ENCODE assay signal across 27 cellular contexts in the genomic region with DNA sequence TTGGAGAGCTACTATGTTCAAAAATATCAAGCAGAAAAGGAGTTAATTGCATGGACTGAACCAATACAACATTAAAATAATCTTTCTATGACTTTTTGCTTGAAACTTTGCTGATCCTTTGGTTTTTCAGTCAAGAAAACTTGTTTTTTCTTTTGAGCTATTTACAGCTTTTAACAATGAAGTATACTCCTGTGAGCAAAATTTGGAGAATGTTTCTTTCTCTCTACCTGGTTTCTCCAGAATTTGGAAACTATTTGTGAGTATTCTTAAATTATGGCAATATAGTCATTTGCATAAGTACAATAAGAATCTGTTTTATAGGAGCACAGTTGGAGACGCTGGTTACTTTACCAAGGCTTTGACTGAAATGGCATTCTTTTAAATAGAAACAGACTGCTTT.
"Had no signal": no experiment of that assay in that cellular context is flagged by ENCODE, and none has a peak within 500 bp of the region (broad histone marks: within the 10 kb centered on the region; RNA-seq: fewer than 3 reads in every experiment).

No MANE protein-coding gene starts in this region.

- H3K27me3 Mint-ChIP-seq: stimulated activated naive CD8-positive, alpha-beta T cell treated with anti-CD3 and anti-CD28 coated beads, Interleukin-15, Interleukin-2, amounts not matched to agents 100 ng/mL and 50 ng/mL, for 24 hours had no signal

- H3K4me3 ChIP-seq: pancreas, psoas muscle, right lobe of liver, sigmoid colon, stomach, thoracic aorta, thyroid gland, tibial nerve, upper lobe of left lung, vagina had no signal

- H3K27me3 ChIP-seq: neutrophil, pancreas, right lobe of liver, sigmoid colon, stomach, thyroid gland, tibial nerve, upper lobe of left lung, vagina had no signal

- H3K4me1 ChIP-seq: pancreas, psoas muscle, sigmoid colon, stomach, thyroid gland, tibial nerve, upper lobe of left lung, vagina had no signal

- H3K4me1 Mint-ChIP-seq: stimulated activated effector memory CD8-positive, alpha-beta T cell treated with anti-CD3 and anti-CD28 coated beads, Interleukin-12 subunit alpha, Interleukin-12 subunit beta, amount 100 ng/mL, for 72 hours; stimulated activated naive B cell treated with anti-CD40 and anti-IgM and Interleukin-4, amounts not matched to agents 10 μg/mL and 1 μg/mL and 100 μg/mL, for 72 hours had no signal

- H3K9me3 ChIP-seq: pancreas, right lobe of liver, thoracic aorta, thyroid gland, vagina had no signal

- H3K36me3 Mint-ChIP-seq: stimulated activated effector memory CD8-positive, alpha-beta T cell treated with anti-CD3 and anti-CD28 coated beads, Interleukin-12 subunit alpha, Interleukin-12 subunit beta, amount 100 ng/mL, for 72 hours had no signal

- H3K36me3 ChIP-seq: neutrophil, pancreas, right lobe of liver, sigmoid colon, stomach, thoracic aorta, thyroid gland, tibial nerve, upper lobe of left lung, vagina had no signal

- H3K4me3 Mint-ChIP-seq: natural killer cell treated with Interleukin-12 subunit alpha and Interleukin-12 subunit beta and Interleukin-15 and Interleukin-18, amount 100 ng/mL, for 72 hours; nephron progenitor cell; neural crest cell; stimulated activated effector memory CD8-positive, alpha-beta T cell treated with anti-CD3 and anti-CD28 coated beads, Interleukin-12 subunit alpha, Interleukin-12 subunit beta, amount 100 ng/mL, for 72 hours; stimulated activated naive B cell treated with anti-CD40 and anti-IgM and Interleukin-4, amounts not matched to agents 10 μg/mL and 1 μg/mL and 100 μg/mL, for 72 hours; stimulated activated naive CD8-positive, alpha-beta T cell treated with anti-CD3 and anti-CD28 coated beads, Interleukin-15, Interleukin-2, amounts not matched to agents 100 ng/mL and 50 ng/mL, for 24 hours had no signal

- FAIRE-seq: small intestine, urothelium cell line had no signal

- H3K27ac ChIP-seq: neutrophil, pancreas, psoas muscle, right lobe of liver, sigmoid colon, stomach, thoracic aorta, thyroid gland, tibial nerve, upper lobe of left lung, vagina had no signal

- H3K27ac Mint-ChIP-seq: natural killer cell treated with Interleukin-12 subunit alpha and Interleukin-12 subunit beta and Interleukin-15 and Interleukin-18, amount 100 ng/mL, for 72 hours; nephron progenitor cell; stimulated activated effector memory CD8-positive, alpha-beta T cell treated with anti-CD3 and anti-CD28 coated beads, Interleukin-12 subunit alpha, Interleukin-12 subunit beta, amount 100 ng/mL, for 72 hours; stimulated activated naive B cell treated with anti-CD40 and anti-IgM and Interleukin-4, amounts not matched to agents 10 μg/mL and 1 μg/mL and 100 μg/mL, for 72 hours; stimulated activated naive CD8-positive, alpha-beta T cell treated with anti-CD3 and anti-CD28 coated beads, Interleukin-15, Interleukin-2, amounts not matched to agents 100 ng/mL and 50 ng/mL, for 24 hours had no signal

- DNase-seq: nephron progenitor cell; nucleus accumbens; pancreas; psoas muscle; right cardiac atrium; right lobe of liver; sigmoid colon; small intestine; stimulated activated CD4-positive, alpha-beta T cell treated with anti-CD3 and anti-CD28 coated beads, Interleukin-15, amount 100 ng/mL, for 24 hours; stimulated activated CD4-positive, alpha-beta T cell treated with anti-CD3 and anti-CD28 coated beads, Interleukin-2, amount 100 ng/mL, for 24 hours; stimulated activated CD4-positive, alpha-beta T cell treated with anti-CD3 and anti-CD28 coated beads, Interleukin-2, amount 100 ng/mL, for 48 hours; stimulated activated CD4-positive, alpha-beta T cell treated with anti-CD3 and anti-CD28 coated beads, Interleukin-4, amount 100 ng/mL, for 24 hours; stimulated activated naive B cell treated with anti-CD40 and anti-IgM and Interleukin-4, amounts not matched to agents 10 μg/mL and 1 μg/mL and 100 μg/mL, for 72 hours; stimulated activated naive CD4-positive, alpha-beta T cell treated with Interleukin-2 at 50 U/mL for 16 hours; stomach; thyroid gland; trophoblast cell; upper lobe of left lung had no signal
